ENCODE assay signal across 12 cellular contexts in the genomic region with DNA sequence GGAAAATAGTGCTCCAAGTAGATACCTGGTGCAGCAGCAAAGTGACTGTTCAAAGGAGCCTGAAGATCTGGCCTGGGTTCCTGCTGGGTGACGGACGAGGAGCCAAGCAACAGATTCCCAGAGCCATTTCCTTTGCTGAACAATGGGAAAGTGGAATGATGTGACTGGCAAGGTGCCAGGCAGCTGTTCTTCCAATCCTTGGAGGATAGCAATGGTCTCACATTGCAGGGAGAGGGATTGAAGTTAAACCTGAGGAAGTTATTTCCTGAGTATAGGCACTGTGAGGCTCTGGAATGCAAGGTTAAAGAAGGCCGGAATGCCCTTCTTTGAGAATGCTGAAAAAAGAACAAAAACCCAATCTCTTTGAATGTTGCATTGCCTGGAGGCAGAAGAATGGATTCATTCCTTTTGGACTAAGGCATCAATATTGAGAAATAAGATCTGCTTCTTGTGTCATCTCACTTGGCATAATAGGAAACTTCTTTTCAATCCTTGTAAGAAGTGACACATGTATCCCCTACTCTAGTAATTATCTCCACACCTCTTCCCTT.
A peak's percentile ranks its signal among the peaks of the same experiment; 100 is the strongest.
DNase-seq lines count a peak whose midpoint lies in the region; ATAC-seq and TF ChIP-seq lines count a peak whose summit lies in the region.
"Had no signal": no experiment of that assay in that cellular context is flagged by ENCODE, and none has a peak within 500 bp of the region (broad histone marks: within the 10 kb centered on the region; RNA-seq: fewer than 3 reads in every experiment).

No MANE protein-coding gene starts in this region.

- no peak overlapping the region for H3K4me3 ChIP-seq in SK-N-SH (ENCODE audit: low read depth in 2 of 2, low read length in 1 of 2)
- no peak overlapping the region for H3K4me3 ChIP-seq in right cardiac atrium (ENCODE audit: low read length)

- TF ChIP-seq RAD21 in SK-N-SH (IDR thresholded peaks at IDR 0.05; ENCODE audit: low read length): no peak

- TF ChIP-seq CTCF in SK-N-SH (IDR thresholded peaks at IDR 0.05): no peak

- no peak overlapping the region for H2AFZ ChIP-seq in SK-N-SH (ENCODE audit: low read depth)

- 75% methylated on average over 3 of the region's 3 CpGs for WGBS in SK-N-SH (ENCODE audit: low lambda C conversion rate)
- WGBS in right cardiac atrium: 41% methylated on average over 3 of the region's 3 CpGs

- no peak for TF ChIP-seq EP300 in SK-N-SH (IDR thresholded peaks at IDR 0.05; ENCODE audit: borderline replicate concordance in 1 of 2, low read depth in 1 of 2, low read length in 1 of 2)

- no peaks in the 10 kb centered on the region for H3K79me2 ChIP-seq in SK-N-SH (ENCODE audit: insufficient read depth)

- DNase-seq in SK-N-SH (no peak), brain pericyte (ENCODE audit: low read depth, low spot score) (peak; percentile 80), right cardiac atrium (peak; percentile 59 to 80 (median 65)), stromal cell of bone marrow (ENCODE audit: low read depth) (peak; percentile 26), NCI-H2107 treated with DMSO at 0.1 percent for 48 hours (lab: John Stamatoyannopoulos, UW; ENCODE audit: unreplicated experiment) (no peak), COLO668 (lab: John Stamatoyannopoulos, UW; ENCODE audit: unreplicated experiment) (no peak)
- DNase-seq: activated CD4-positive, alpha-beta T cell treated with anti-CD3 and anti-CD28 coated beads, Interleukin-2, amount 50 U/mL, for 1 hour; activated naive CD8-positive, alpha-beta T cell treated with anti-CD3 and anti-CD28 coated beads, Interleukin-2, amount 50 U/mL, for 24 hours; SHP77 treated with DMSO at 0.1 percent for 48 hours had no signal

- H3K27me3 ChIP-seq in SK-N-SH (ENCODE audit: insufficient read depth) (no peaks in the 10 kb centered on the region), right cardiac atrium (ENCODE audit: control insufficient read depth, insufficient read depth) (no peaks in the 10 kb centered on the region)

- no peak overlapping the region for H3K4me2 ChIP-seq in SK-N-SH

- H3K4me1 ChIP-seq in SK-N-SH (ENCODE audit: control insufficient read depth in 1 of 2, insufficient read depth in 2 of 2, low read depth in 1 of 2, low read length in 1 of 2): peaks cover 2 to 18% of the 10 kb centered on the region in 2 experiments; a peak in 2 of 4 replicates
- peaks cover 3% of the 10 kb centered on the region for H3K4me1 ChIP-seq in right cardiac atrium (ENCODE audit: control insufficient read depth, insufficient read depth, low read length)

- no peak overlapping the region for H3K27ac ChIP-seq in SK-N-SH (ENCODE audit: low read depth in 2 of 2, low read length in 1 of 2)
- no peak overlapping the region for H3K27ac ChIP-seq in right cardiac atrium (ENCODE audit: low read length)
- H3K27ac ChIP-seq: HL-60 had no signal

- intact Hi-C loops in right cardiac atrium (cut with DNase I): no loop called here

- H3K9ac ChIP-seq in SK-N-SH: no peak overlapping the region

- H3K9me3 ChIP-seq in SK-N-SH (no peaks in the 10 kb centered on the region), right cardiac atrium (ENCODE audit: control insufficient read depth, low read length) (no peaks in the 10 kb centered on the region)

- POLR2A ChIA-PET in SK-N-SH (lab: Yijun Ruan, JAX): no interaction called here

- H3K9me2 ChIP-seq in SK-N-SH: no peaks in the 10 kb centered on the region

- H3K36me3 ChIP-seq in SK-N-SH (replicated peaks in 1 of 2; ENCODE audit: control insufficient read depth in 1 of 2, insufficient read depth in 2 of 2, low read length in 1 of 2): no peaks in the 10 kb centered on the region

- H3F3A ChIP-seq in SK-N-SH (replicated peaks; ENCODE audit: insufficient read depth): no peaks in the 10 kb centered on the region

- H4K20me1 ChIP-seq in SK-N-SH (ENCODE audit: insufficient read depth): no peaks in the 10 kb centered on the region

- ATAC-seq in SK-N-SH treated with all-trans-retinoic acid at 6 μM for 48 hours: no peak
- ATAC-seq in right cardiac atrium: peak in 1 of 2 donors; percentile 41
- ATAC-seq in GM18511 (IDR thresholded peaks at IDR 0.05; ENCODE audit: unreplicated experiment): no peak
- ATAC-seq: activated naive CD8-positive, alpha-beta T cell treated with anti-CD3 and anti-CD28 coated beads, Interleukin-2, amount 50 U/mL, for 24 hours had no signal

- CTCF ChIA-PET in SK-N-SH (lab: Yijun Ruan, JAX): no interaction called here

TF ChIP-seq in SK-N-SH, 30 proteins besides CTCF, POLR2A, EP300 and RAD21:
- peak; percentile 53 for TF ChIP-seq NFIC (IDR thresholded peaks at IDR 0.05; ENCODE audit: borderline replicate concordance)
- TF ChIP-seq, protein P1, sequence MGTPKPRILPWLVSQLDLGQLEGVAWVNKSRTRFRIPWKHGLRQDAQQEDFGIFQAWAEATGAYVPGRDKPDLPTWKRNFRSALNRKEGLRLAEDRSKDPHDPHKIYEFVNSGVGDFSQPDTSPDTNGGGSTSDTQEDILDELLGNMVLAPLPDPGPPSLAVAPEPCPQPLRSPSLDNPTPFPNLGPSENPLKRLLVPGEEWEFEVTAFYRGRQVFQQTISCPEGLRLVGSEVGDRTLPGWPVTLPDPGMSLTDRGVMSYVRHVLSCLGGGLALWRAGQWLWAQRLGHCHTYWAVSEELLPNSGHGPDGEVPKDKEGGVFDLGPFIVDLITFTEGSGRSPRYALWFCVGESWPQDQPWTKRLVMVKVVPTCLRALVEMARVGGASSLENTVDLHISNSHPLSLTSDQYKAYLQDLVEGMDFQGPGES (IDR thresholded peaks at IDR 0.05; ENCODE audit: low read depth, low read length): no peak

TF ChIP-seq in SK-N-SH treated with all-trans-retinoic acid at 6 μM for 48 hours, 23 proteins besides CTCF, POLR2A, EP300 and RAD21 (continues in another document):
- TF ChIP-seq ESRRG (CRISPR knock-in tag; IDR thresholded peaks at IDR 0.05) (no peak), SNAI2 (CRISPR knock-in tag; IDR thresholded peaks at IDR 0.05) (no peak), ZNF565 (CRISPR knock-in tag; conservative IDR thresholded peaks at IDR 0.05; ENCODE audit: low read depth) (no peak), ZNF70 (CRISPR knock-in tag; IDR thresholded peaks at IDR 0.05) (no peak), OSR1 (CRISPR knock-in tag; IDR thresholded peaks at IDR 0.05) (no peak), ZFP3 (CRISPR knock-in tag; IDR thresholded peaks at IDR 0.05) (no peak), TCF4 (CRISPR knock-in tag; IDR thresholded peaks at IDR 0.05; ENCODE audit: borderline replicate concordance) (no peak), RARB (CRISPR knock-in tag; IDR thresholded peaks at IDR 0.05) (no peak), ZNF8 (CRISPR knock-in tag; IDR thresholded peaks at IDR 0.05) (no peak), CSDC2 (CRISPR knock-in tag; IDR thresholded peaks at IDR 0.05) (no peak), PPARA (CRISPR knock-in tag; IDR thresholded peaks at IDR 0.05; ENCODE audit: borderline replicate concordance) (no peak)
- TF ChIP-seq, protein P2, sequence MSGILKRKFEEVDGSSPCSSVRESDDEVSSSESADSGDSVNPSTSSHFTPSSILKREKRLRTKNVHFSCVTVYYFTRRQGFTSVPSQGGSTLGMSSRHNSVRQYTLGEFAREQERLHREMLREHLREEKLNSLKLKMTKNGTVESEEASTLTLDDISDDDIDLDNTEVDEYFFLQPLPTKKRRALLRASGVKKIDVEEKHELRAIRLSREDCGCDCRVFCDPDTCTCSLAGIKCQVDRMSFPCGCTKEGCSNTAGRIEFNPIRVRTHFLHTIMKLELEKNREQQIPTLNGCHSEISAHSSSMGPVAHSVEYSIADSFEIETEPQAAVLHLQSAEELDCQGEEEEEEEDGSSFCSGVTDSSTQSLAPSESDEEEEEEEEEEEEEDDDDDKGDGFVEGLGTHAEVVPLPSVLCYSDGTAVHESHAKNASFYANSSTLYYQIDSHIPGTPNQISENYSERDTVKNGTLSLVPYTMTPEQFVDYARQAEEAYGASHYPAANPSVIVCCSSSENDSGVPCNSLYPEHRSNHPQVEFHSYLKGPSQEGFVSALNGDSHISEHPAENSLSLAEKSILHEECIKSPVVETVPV (CRISPR knock-in tag; IDR thresholded peaks at IDR 0.05): no peak
- TF ChIP-seq, protein P3, sequence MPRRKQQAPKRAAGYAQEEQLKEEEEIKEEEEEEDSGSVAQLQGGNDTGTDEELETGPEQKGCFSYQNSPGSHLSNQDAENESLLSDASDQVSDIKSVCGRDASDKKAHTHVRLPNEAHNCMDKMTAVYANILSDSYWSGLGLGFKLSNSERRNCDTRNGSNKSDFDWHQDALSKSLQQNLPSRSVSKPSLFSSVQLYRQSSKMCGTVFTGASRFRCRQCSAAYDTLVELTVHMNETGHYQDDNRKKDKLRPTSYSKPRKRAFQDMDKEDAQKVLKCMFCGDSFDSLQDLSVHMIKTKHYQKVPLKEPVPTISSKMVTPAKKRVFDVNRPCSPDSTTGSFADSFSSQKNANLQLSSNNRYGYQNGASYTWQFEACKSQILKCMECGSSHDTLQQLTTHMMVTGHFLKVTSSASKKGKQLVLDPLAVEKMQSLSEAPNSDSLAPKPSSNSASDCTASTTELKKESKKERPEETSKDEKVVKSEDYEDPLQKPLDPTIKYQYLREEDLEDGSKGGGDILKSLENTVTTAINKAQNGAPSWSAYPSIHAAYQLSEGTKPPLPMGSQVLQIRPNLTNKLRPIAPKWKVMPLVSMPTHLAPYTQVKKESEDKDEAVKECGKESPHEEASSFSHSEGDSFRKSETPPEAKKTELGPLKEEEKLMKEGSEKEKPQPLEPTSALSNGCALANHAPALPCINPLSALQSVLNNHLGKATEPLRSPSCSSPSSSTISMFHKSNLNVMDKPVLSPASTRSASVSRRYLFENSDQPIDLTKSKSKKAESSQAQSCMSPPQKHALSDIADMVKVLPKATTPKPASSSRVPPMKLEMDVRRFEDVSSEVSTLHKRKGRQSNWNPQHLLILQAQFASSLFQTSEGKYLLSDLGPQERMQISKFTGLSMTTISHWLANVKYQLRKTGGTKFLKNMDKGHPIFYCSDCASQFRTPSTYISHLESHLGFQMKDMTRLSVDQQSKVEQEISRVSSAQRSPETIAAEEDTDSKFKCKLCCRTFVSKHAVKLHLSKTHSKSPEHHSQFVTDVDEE (CRISPR knock-in tag; IDR thresholded peaks at IDR 0.05): no peak
- TF ChIP-seq, protein P4, sequence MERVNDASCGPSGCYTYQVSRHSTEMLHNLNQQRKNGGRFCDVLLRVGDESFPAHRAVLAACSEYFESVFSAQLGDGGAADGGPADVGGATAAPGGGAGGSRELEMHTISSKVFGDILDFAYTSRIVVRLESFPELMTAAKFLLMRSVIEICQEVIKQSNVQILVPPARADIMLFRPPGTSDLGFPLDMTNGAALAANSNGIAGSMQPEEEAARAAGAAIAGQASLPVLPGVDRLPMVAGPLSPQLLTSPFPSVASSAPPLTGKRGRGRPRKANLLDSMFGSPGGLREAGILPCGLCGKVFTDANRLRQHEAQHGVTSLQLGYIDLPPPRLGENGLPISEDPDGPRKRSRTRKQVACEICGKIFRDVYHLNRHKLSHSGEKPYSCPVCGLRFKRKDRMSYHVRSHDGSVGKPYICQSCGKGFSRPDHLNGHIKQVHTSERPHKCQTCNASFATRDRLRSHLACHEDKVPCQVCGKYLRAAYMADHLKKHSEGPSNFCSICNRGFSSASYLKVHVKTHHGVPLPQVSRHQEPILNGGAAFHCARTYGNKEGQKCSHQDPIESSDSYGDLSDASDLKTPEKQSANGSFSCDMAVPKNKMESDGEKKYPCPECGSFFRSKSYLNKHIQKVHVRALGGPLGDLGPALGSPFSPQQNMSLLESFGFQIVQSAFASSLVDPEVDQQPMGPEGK (CRISPR knock-in tag; IDR thresholded peaks at IDR 0.05; ENCODE audit: borderline replicate concordance): no peak

Comparison
In these comparisons a context has a peak if more than half of its experiments do, and no peak if none do; other contexts are left out.
1. DNase-seq: peak in brain pericyte (single experiment), right cardiac atrium (3 of 3) and stromal cell of bone marrow (single experiment); none in SK-N-SH (single experiment), NCI-H2107 treated with DMSO at 0.1 percent for 48 hours (single experiment) and COLO668 (single experiment).